ENCODE assay signal across 1 cellular context in genomic region chr6:32968093-32968769, GRCh38.
TF ChIP-seq lines count a peak whose summit lies in the region.

BRD2 (plus strand) TSS chr6:32968594; CDS start chr6:32972899, 4,305 bp downstream.

TF ChIP-seq in HepG2, 621 proteins besides CTCF, POLR2A, EP300 and RAD21 (continued from another document and continues in another):
- TF ChIP-seq, protein P1, sequence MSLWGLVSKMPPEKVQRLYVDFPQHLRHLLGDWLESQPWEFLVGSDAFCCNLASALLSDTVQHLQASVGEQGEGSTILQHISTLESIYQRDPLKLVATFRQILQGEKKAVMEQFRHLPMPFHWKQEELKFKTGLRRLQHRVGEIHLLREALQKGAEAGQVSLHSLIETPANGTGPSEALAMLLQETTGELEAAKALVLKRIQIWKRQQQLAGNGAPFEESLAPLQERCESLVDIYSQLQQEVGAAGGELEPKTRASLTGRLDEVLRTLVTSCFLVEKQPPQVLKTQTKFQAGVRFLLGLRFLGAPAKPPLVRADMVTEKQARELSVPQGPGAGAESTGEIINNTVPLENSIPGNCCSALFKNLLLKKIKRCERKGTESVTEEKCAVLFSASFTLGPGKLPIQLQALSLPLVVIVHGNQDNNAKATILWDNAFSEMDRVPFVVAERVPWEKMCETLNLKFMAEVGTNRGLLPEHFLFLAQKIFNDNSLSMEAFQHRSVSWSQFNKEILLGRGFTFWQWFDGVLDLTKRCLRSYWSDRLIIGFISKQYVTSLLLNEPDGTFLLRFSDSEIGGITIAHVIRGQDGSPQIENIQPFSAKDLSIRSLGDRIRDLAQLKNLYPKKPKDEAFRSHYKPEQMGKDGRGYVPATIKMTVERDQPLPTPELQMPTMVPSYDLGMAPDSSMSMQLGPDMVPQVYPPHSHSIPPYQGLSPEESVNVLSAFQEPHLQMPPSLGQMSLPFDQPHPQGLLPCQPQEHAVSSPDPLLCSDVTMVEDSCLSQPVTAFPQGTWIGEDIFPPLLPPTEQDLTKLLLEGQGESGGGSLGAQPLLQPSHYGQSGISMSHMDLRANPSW (CRISPR knock-in tag; IDR thresholded peaks at IDR 0.05; ENCODE audit: borderline replicate concordance), result no peak; the same call in 1 of the 2 replicates
- TF ChIP-seq ZFX (CRISPR knock-in tag; IDR thresholded peaks at IDR 0.05; ENCODE audit: low read depth), result peak; percentile 99
- TF ChIP-seq HNF4G (IDR thresholded peaks at IDR 0.05; ENCODE audit: borderline replicate concordance, low read depth, low read length), result peak; percentile 37
- peak; percentile 79 for TF ChIP-seq HNF4G (CRISPR knock-in tag; IDR thresholded peaks at IDR 0.05; ENCODE audit: borderline replicate concordance, low read depth)
- TF ChIP-seq ZNF318 (CRISPR knock-in tag; IDR thresholded peaks at IDR 0.05), result peak; percentile 66; the same call in 1 of the 2 replicates
- TF ChIP-seq WIZ (CRISPR knock-in tag; IDR thresholded peaks at IDR 0.05), result peak; percentile 83
- TF ChIP-seq PHF21A (CRISPR knock-in tag; IDR thresholded peaks at IDR 0.05), result peak; percentile 92
- TF ChIP-seq SMAD1 (CRISPR knock-in tag; IDR thresholded peaks at IDR 0.05; ENCODE audit: borderline replicate concordance, low read depth), result peak; percentile 73; the same call in 1 of the 2 replicates
- TF ChIP-seq ZNF530 (CRISPR knock-in tag; IDR thresholded peaks at IDR 0.05; ENCODE audit: low read depth), result no peak
- TF ChIP-seq POLR2G (IDR thresholded peaks at IDR 0.05; ENCODE audit: low read depth, low read length), result peak; percentile 87
- peak; percentile 53; the same call in 1 of the 2 replicates for TF ChIP-seq ZNF503 (CRISPR knock-in tag; IDR thresholded peaks at IDR 0.05)
- TF ChIP-seq TARDBP (CRISPR knock-in tag; IDR thresholded peaks at IDR 0.05), result peak; percentile 91; the same call in 1 of the 2 replicates
- TF ChIP-seq MLXIP (CRISPR knock-in tag; IDR thresholded peaks at IDR 0.05; ENCODE audit: borderline replicate concordance), result no peak
- TF ChIP-seq ZNF468 (CRISPR knock-in tag; IDR thresholded peaks at IDR 0.05), result peak; percentile 75; the same call in 1 of the 2 replicates
- peak; percentile 75; the same call in 1 of the 2 replicates for TF ChIP-seq AHR (CRISPR knock-in tag; IDR thresholded peaks at IDR 0.05)
- peak; percentile 47; the same call in 1 of the 2 replicates for TF ChIP-seq DPF2 (CRISPR knock-in tag; IDR thresholded peaks at IDR 0.05; ENCODE audit: borderline replicate concordance, low read depth)
- TF ChIP-seq RERE (CRISPR knock-in tag; IDR thresholded peaks at IDR 0.05; ENCODE audit: low read depth), result 0 out of 2 replicates have a peak, but pooled peaks have one; percentile 34
- no peak for TF ChIP-seq TAF15 (IDR thresholded peaks at IDR 0.05; ENCODE audit: low read depth, low read length, poor library complexity, severe bottlenecking)
- TF ChIP-seq ZKSCAN8 (CRISPR knock-in tag; IDR thresholded peaks at IDR 0.05; ENCODE audit: borderline replicate concordance), result 0 out of 2 replicates have a peak, but pooled peaks have one; percentile 16
- no peak; the same call in 1 of the 2 replicates for TF ChIP-seq ZNF333 (CRISPR knock-in tag; IDR thresholded peaks at IDR 0.05; ENCODE audit: borderline replicate concordance)
- peak; percentile 93; the same call in 1 of the 2 replicates for TF ChIP-seq ZNF615 (CRISPR knock-in tag; IDR thresholded peaks at IDR 0.05; ENCODE audit: borderline replicate concordance)
- 0 out of 2 replicates have a peak, but pooled peaks have one; percentile 25 for TF ChIP-seq ZSCAN12 (CRISPR knock-in tag; IDR thresholded peaks at IDR 0.05)
- TF ChIP-seq MTF1 (CRISPR knock-in tag; IDR thresholded peaks at IDR 0.05), result peak; percentile 51; the same call in 1 of the 2 replicates
- TF ChIP-seq KDM5B (CRISPR knock-in tag; IDR thresholded peaks at IDR 0.05; ENCODE audit: borderline replicate concordance), result peak; percentile 98
- TF ChIP-seq DMTF1 (CRISPR knock-in tag; IDR thresholded peaks at IDR 0.05), result no peak
- TF ChIP-seq TMF1 (CRISPR knock-in tag; IDR thresholded peaks at IDR 0.05; ENCODE audit: low read depth), result peak; percentile 99
- peak; percentile 62; the same call in 1 of the 2 replicates for TF ChIP-seq PPARG (CRISPR knock-in tag; conservative IDR thresholded peaks at IDR 0.05)
